ENCODE assay signal across 13 cellular contexts in the genomic region with DNA sequence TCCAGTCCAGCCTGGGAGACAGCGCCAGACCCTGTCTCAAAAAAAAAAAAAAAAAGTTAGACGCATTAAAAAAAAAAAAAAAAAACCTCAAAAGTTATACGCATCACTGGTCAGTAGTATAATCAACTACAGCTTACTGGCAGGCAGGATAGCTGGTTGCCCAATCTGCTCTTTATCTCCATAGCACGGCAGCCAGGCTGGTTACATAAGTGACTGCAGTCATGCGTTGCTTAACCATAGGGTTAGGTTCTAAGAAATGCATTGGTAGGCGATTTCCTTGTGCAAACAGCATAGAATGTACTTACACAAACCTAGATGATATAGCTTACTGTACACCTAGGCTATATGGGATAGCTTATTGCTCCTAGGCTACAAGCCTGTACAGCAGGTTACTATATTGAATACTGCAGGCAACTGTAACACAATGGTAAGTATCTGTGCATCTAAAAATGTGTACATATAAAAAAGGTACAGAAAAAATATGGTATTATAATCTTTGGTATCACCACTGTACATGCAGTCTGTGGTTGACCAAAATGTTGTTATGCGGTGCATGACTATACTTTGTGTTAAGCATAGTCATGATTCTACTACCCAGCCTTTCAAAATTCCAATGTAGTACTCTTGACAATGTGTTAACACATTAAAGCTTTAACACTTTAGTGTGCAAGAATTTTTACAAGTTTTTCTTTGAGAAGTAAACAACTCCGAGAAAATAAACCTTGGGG. TPM values are rescaled to one million over a fixed set of nuclear protein-coding genes. Genes with fewer than 3 reads are reported as not detected.
DNase-seq lines count a peak whose midpoint lies in the region; ATAC-seq and TF ChIP-seq lines count a peak whose summit lies in the region.
"Had no signal": no experiment of that assay in that cellular context is flagged by ENCODE, and none has a peak within 500 bp of the region (broad histone marks: within the 10 kb centered on the region; RNA-seq: fewer than 3 reads in every experiment).

No MANE protein-coding gene starts in this region.

- no peak overlapping the region for H3K27ac Mint-ChIP-seq in glutamatergic neuron (ENCODE audit: unreplicated experiment)

- H3K36me3 Mint-ChIP-seq in glutamatergic neuron (ENCODE audit: unreplicated experiment), result no peaks in the 10 kb centered on the region

- no peak for TF ChIP-seq EP300 in transverse colon (IDR thresholded peaks at IDR 0.05; ENCODE audit: low read depth)

- TF ChIP-seq CTCF in choroid plexus epithelial cell (conservative IDR thresholded peaks at IDR 0.05; ENCODE audit: low read depth, low read length) (no peak), mucosa of descending colon (IDR thresholded peaks at IDR 0.05) (no peak), transverse colon (IDR thresholded peaks at IDR 0.05) (no peak), glutamatergic neuron (IDR thresholded peaks at IDR 0.05; ENCODE audit: partially characterized antibody, unreplicated experiment) (no peak)

- DNase-seq in DMS79 treated with DMSO at 0.1 percent for 48 hours (lab: John Stamatoyannopoulos, UW) (peak; percentile 42), NCI-H510A treated with DMSO at 0.1 percent for 48 hours (lab: John Stamatoyannopoulos, UW) (peak; percentile 12), choroid plexus epithelial cell (ENCODE audit: low read depth) (peak; percentile 49), mucosa of descending colon (no peak), transverse colon (no peak), glutamatergic neuron (no peak)
- DNase-seq: activated effector memory CD4-positive, alpha-beta T cell treated with anti-CD3 and anti-CD28 coated beads, Interleukin-2, amount 50 U/mL, for 16 hours; DMS153; sigmoid colon; stimulated activated CD8-positive, alpha-beta memory T cell treated with anti-CD3 and anti-CD28 coated beads, Interleukin-4, amount 100 ng/mL, for 48 hours had no signal

- H3K4me1 ChIP-seq in mucosa of descending colon (ENCODE audit: low read depth), result no peaks in the 10 kb centered on the region
- no peaks in the 10 kb centered on the region for H3K4me1 ChIP-seq in transverse colon
- H3K4me1 ChIP-seq: sigmoid colon had no signal

- H3K9me3 Mint-ChIP-seq in glutamatergic neuron (ENCODE audit: unreplicated experiment), result no peaks in the 10 kb centered on the region

- H3K4me1 Mint-ChIP-seq in glutamatergic neuron (ENCODE audit: low read depth, unreplicated experiment), result no peaks in the 10 kb centered on the region

- H3K9me3 ChIP-seq in mucosa of descending colon (no peaks in the 10 kb centered on the region), transverse colon (no peaks in the 10 kb centered on the region)
- H3K9me3 ChIP-seq: sigmoid colon had no signal

- no peaks in the 10 kb centered on the region for H3K27me3 Mint-ChIP-seq in glutamatergic neuron (ENCODE audit: unreplicated experiment)

- H3K4me3 ChIP-seq in choroid plexus epithelial cell (ENCODE audit: low read depth, low read length) (no peak overlapping the region), mucosa of descending colon (no peak overlapping the region), transverse colon (no peak overlapping the region)
- H3K4me3 ChIP-seq: sigmoid colon had no signal

- no peak overlapping the region for H3K4me3 Mint-ChIP-seq in glutamatergic neuron (ENCODE audit: unreplicated experiment)

- H3K27ac ChIP-seq in transverse colon, result no peak overlapping the region
- H3K27ac ChIP-seq: sigmoid colon had no signal

- TF ChIP-seq POLR2A in transverse colon (IDR thresholded peaks at IDR 0.05), result no peak

- intact Hi-C loops in mucosa of descending colon (cut with DNase I, micrococcal nuclease) (no loop called here), transverse colon (cut with DNase I; ENCODE audit: low total_unique reads) (no loop called here)

- in situ Hi-C loops in transverse colon (cut with MboI; ENCODE audit: low pct_ligation_motif_present in 1 of 4, low pct_unique_long_range_greater_than_20kb in 1 of 4, low sequenced_read_pairs in 3 of 4), result no loop called here

- ATAC-seq in mucosa of descending colon, result peak; percentile 43
- no peak for ATAC-seq in GM21367 (IDR thresholded peaks at IDR 0.05; ENCODE audit: unreplicated experiment)
- ATAC-seq in GM18907 (IDR thresholded peaks at IDR 0.05; ENCODE audit: unreplicated experiment), result no peak
- ATAC-seq: HCT116 had no signal

- no peaks in the 10 kb centered on the region for H3K36me3 ChIP-seq in mucosa of descending colon (ENCODE audit: low read depth)
- H3K36me3 ChIP-seq in transverse colon, result no peaks in the 10 kb centered on the region
- H3K36me3 ChIP-seq: sigmoid colon had no signal

- 88 to 100% methylated on average over 4 to 8 of the region's 8 CpGs for WGBS in transverse colon (ENCODE audit: low coverage in 1 of 2), 2 donors

- no peaks in the 10 kb centered on the region for H3K27me3 ChIP-seq in transverse colon
- H3K27me3 ChIP-seq: sigmoid colon had no signal

RNA-seq across cellular contexts. Expression of a gene that starts 8.1 kb away (rescaled TPM):
- total RNA-seq in mucosa of descending colon (10 to 100 TPM in 1 of 3 donors, 1 to 10 TPM in 2; 7.2 to 11.2 (median 9.8) TPM), transverse colon (10 to 100 TPM in 1 of 4 donors, 1 to 10 TPM in 2, under 1 TPM in 1; 0.80 to 73.3 (median 8.3) TPM), glutamatergic neuron (ENCODE audit: unreplicated experiment) (6.7 TPM)

RNA-seq across cellular contexts. Expression of a gene that starts 8.2 kb away (rescaled TPM):
- total RNA-seq in mucosa of descending colon (10 to 100 TPM; 18.9 to 27.6 (median 21.5) TPM), transverse colon (10 to 100 TPM in 2 of 4 donors, 1 to 10 TPM in 2; 3.0 to 18.9 (median 9.2) TPM), glutamatergic neuron (ENCODE audit: unreplicated experiment) (22.7 TPM)

Comparison
In these comparisons a context has a peak if more than half of its experiments do, and no peak if none do; other contexts are left out.
1. DNase-seq: peak in DMS79 treated with DMSO at 0.1 percent for 48 hours (single experiment), NCI-H510A treated with DMSO at 0.1 percent for 48 hours (single experiment) and choroid plexus epithelial cell (single experiment); none in mucosa of descending colon (0 of 3), transverse colon (single experiment) and glutamatergic neuron (single experiment).